In genomic region chr16:88649195-88649923, GRCh38 we compare ENCODE assay signal across 1 cellular context.
TF ChIP-seq lines count a peak whose summit lies in the region.

No MANE protein-coding gene starts in this region.

TF ChIP-seq in K562, 482 proteins besides CTCF, POLR2A, EP300 and RAD21:
- TF ChIP-seq HNRNPH1 (optimal IDR thresholded peaks at IDR 0.05; ENCODE audit: low read depth, low read length): no peak
- TF ChIP-seq CXXC5 (CRISPR knock-in tag; IDR thresholded peaks at IDR 0.05): no peak
- TF ChIP-seq NFIC (IDR thresholded peaks at IDR 0.05): peak; percentile 78
- TF ChIP-seq, protein P1, sequence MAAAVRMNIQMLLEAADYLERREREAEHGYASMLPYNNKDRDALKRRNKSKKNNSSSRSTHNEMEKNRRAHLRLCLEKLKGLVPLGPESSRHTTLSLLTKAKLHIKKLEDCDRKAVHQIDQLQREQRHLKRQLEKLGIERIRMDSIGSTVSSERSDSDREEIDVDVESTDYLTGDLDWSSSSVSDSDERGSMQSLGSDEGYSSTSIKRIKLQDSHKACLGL (CRISPR knock-in tag; IDR thresholded peaks at IDR 0.05; ENCODE audit: borderline replicate concordance, poor library complexity, severe bottlenecking): no peak
- no peak for TF ChIP-seq STAT5A (IDR thresholded peaks at IDR 0.05; ENCODE audit: borderline replicate concordance, low read length)
- TF ChIP-seq TEAD4 (IDR thresholded peaks at IDR 0.05; ENCODE audit: low read length): no peak
- TF ChIP-seq TEAD4 (CRISPR knock-in tag; IDR thresholded peaks at IDR 0.05; ENCODE audit: borderline replicate concordance): 0 out of 2 replicates have a peak, but pooled peaks have one; percentile 46
- TF ChIP-seq SREBF2 (CRISPR knock-in tag; IDR thresholded peaks at IDR 0.05): no peak
- no peak for TF ChIP-seq PHB2 (IDR thresholded peaks at IDR 0.05; ENCODE audit: low read depth)
- TF ChIP-seq, protein P2, sequence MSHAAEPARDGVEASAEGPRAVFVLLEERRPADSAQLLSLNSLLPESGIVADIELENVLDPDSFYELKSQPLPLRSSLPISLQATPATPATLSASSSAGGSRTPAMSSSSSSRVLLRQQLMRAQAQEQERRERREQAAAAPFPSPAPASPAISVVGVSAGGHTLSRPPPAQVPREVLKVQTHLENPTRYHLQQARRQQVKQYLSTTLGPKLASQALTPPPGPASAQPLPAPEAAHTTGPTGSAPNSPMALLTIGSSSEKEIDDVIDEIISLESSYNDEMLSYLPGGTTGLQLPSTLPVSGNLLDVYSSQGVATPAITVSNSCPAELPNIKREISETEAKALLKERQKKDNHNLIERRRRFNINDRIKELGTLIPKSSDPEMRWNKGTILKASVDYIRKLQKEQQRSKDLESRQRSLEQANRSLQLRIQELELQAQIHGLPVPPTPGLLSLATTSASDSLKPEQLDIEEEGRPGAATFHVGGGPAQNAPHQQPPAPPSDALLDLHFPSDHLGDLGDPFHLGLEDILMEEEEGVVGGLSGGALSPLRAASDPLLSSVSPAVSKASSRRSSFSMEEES (CRISPR knock-in tag; IDR thresholded peaks at IDR 0.05): no peak
- TF ChIP-seq NFIX (CRISPR knock-in tag; IDR thresholded peaks at IDR 0.05; ENCODE audit: low read depth): peak; percentile 33; the same call in 1 of the 2 replicates
- TF ChIP-seq CBX8 (IDR thresholded peaks at IDR 0.05; ENCODE audit: borderline replicate concordance, extremely low read depth, low read depth, low read length, poor library complexity, severe bottlenecking): no peak
